In genomic region chr3:183031826-183032225, GRCh38 we compare ENCODE assay signal across 31 cellular contexts.
"Had no signal": no experiment of that assay in that cellular context is flagged by ENCODE, and none has a peak within 500 bp of the region (broad histone marks: within the 10 kb centered on the region; RNA-seq: fewer than 3 reads in every experiment).

No MANE protein-coding gene starts in this region.

- H3K4me1 ChIP-seq: ascending aorta, body of pancreas, breast epithelium, SJCRH30 had no signal

- H3K9me3 Mint-ChIP-seq: activated CD4-positive, alpha-beta T cell treated with anti-CD3 and anti-CD28 coated beads, Interleukin-2, amount 10 ng/mL, durations not matched to agents 24 days and 14 days; activated CD8-positive, alpha-beta T cell treated with anti-CD3 and anti-CD28 coated beads for 36 hours; activated naive CD4-positive, alpha-beta T cell treated with anti-CD3 and anti-CD28 coated beads, Interleukin-2, amount 50 U/mL, for 24 hours; activated T-cell treated with anti-CD3 and anti-CD28 coated beads, Interleukin-2, amount 50 U/mL, for 24 hours; activated T-helper 2 cell treated with anti-CD3 and anti-CD28 coated beads, Interferon-gamma antibody, Interleukin-2, Interleukin-4, amounts not matched to agents 10 μg/mL and 5 μg/mL and 100 μg/mL, durations not matched to agents 14 hours and 24 hours and 36 hours; T-helper 1 cell treated with Interleukin-12 subunit alpha and Interleukin-12 subunit beta and Interleukin-4 antibody, amounts not matched to agents 30 μg/mL and 1 μg/mL, for 36 hours; T-helper 2 cell treated with Interferon-gamma antibody and Interleukin-4, amounts not matched to agents 5 μg/mL and 100 μg/mL, for 36 hours had no signal

- H3K27me3 Mint-ChIP-seq: activated CD4-positive, alpha-beta T cell treated with anti-CD3 and anti-CD28 coated beads, Interleukin-2, amount 10 ng/mL, durations not matched to agents 24 days and 14 days; activated CD8-positive, alpha-beta T cell treated with anti-CD3 and anti-CD28 coated beads for 36 hours; activated naive CD4-positive, alpha-beta T cell treated with anti-CD3 and anti-CD28 coated beads, Interleukin-2, amount 50 U/mL, for 24 hours; activated naive CD8-positive, alpha-beta T cell treated with anti-CD3 and anti-CD28 coated beads, Interleukin-2, amount 10 ng/mL, durations not matched to agents 7 days and 5 days; activated T-cell treated with anti-CD3 and anti-CD28 coated beads, Interleukin-2, amount 50 U/mL, for 24 hours had no signal

- H3K4me3 ChIP-seq: ascending aorta, body of pancreas, breast epithelium, K562, MG63, SJCRH30, SK-N-MC had no signal

- H3K27ac ChIP-seq: ascending aorta, body of pancreas, breast epithelium, SJCRH30, SK-N-MC had no signal

- H3K4me1 Mint-ChIP-seq: activated CD4-positive, alpha-beta T cell treated with anti-CD3 and anti-CD28 coated beads, Interleukin-2, amount 10 ng/mL, durations not matched to agents 24 days and 14 days; activated naive CD4-positive, alpha-beta T cell treated with anti-CD3 and anti-CD28 coated beads, Interleukin-2, amount 50 U/mL, for 24 hours had no signal

- H3K4me3 Mint-ChIP-seq: activated CD4-positive, alpha-beta T cell treated with anti-CD3 and anti-CD28 coated beads, Interleukin-2, amount 10 ng/mL, durations not matched to agents 24 days and 14 days; activated CD8-positive, alpha-beta T cell treated with anti-CD3 and anti-CD28 coated beads for 36 hours; activated naive CD4-positive, alpha-beta T cell treated with anti-CD3 and anti-CD28 coated beads, Interleukin-2, amount 50 U/mL, for 24 hours; activated naive CD8-positive, alpha-beta T cell treated with anti-CD3 and anti-CD28 coated beads, Interleukin-2, amount 10 ng/mL, durations not matched to agents 7 days and 5 days; activated T-cell treated with anti-CD3 and anti-CD28 coated beads, Interleukin-2, amount 50 U/mL, for 24 hours; T-helper 1 cell treated with Interleukin-12 subunit alpha and Interleukin-12 subunit beta and Interleukin-4 antibody, amounts not matched to agents 30 μg/mL and 1 μg/mL, for 36 hours; T-helper 2 cell treated with Interferon-gamma antibody and Interleukin-4, amounts not matched to agents 5 μg/mL and 100 μg/mL, for 36 hours had no signal

- H3K27me3 ChIP-seq: ascending aorta, body of pancreas, breast epithelium, MG63, SJCRH30 had no signal

- H3K9me3 ChIP-seq: ascending aorta, body of pancreas, breast epithelium, SJCRH30 had no signal

- DNase-seq: activated CD4-positive, alpha-beta T cell treated with anti-CD3 and anti-CD28 coated beads, Interleukin-2, amount 10 ng/mL, durations not matched to agents 24 days and 14 days; activated CD4-positive, alpha-beta T cell treated with anti-CD3 and anti-CD28 coated beads, Interleukin-2, amount 50 U/mL, for 4 hours; activated CD8-positive, alpha-beta T cell treated with anti-CD3 and anti-CD28 coated beads for 36 hours; activated gamma-delta T cell; activated naive CD4-positive, alpha-beta T cell treated with Interleukin-2 at 50 U/mL for 16 hours; activated naive CD8-positive, alpha-beta T cell treated with anti-CD3 and anti-CD28 coated beads, Interleukin-2, amount 10 ng/mL, durations not matched to agents 7 days and 5 days; activated T-cell treated with anti-CD3 and anti-CD28 coated beads, Interleukin-2, amount 50 U/mL, for 24 hours; amygdala; body of pancreas; Karpas-422; MG63; NCI-H1048; NCI-H1105 treated with DMSO at 0.1 percent for 48 hours; NCI-H1436; NCI-H1694; NCI-H1930; NCI-H2081 treated with DMSO at 0.1 percent for 48 hours; NCI-H226; NCI-H446 treated with DMSO at 0.1 percent for 48 hours; NCI-H524 treated with DMSO at 0.1 percent for 48 hours; SHP77; SJCRH30 had no signal

- ATAC-seq: activated CD8-positive, alpha-beta T cell treated with anti-CD3 and anti-CD28 coated beads for 36 hours; body of pancreas; K562; Panc1 had no signal

- H3K27ac Mint-ChIP-seq: activated CD4-positive, alpha-beta T cell treated with anti-CD3 and anti-CD28 coated beads, Interleukin-2, amount 10 ng/mL, durations not matched to agents 24 days and 14 days; activated CD8-positive, alpha-beta T cell treated with anti-CD3 and anti-CD28 coated beads for 36 hours; activated naive CD4-positive, alpha-beta T cell treated with anti-CD3 and anti-CD28 coated beads, Interleukin-2, amount 50 U/mL, for 24 hours; activated naive CD8-positive, alpha-beta T cell treated with anti-CD3 and anti-CD28 coated beads, Interleukin-2, amount 10 ng/mL, durations not matched to agents 7 days and 5 days; activated T-cell treated with anti-CD3 and anti-CD28 coated beads, Interleukin-2, amount 50 U/mL, for 24 hours; activated T-helper 2 cell treated with anti-CD3 and anti-CD28 coated beads, Interferon-gamma antibody, Interleukin-2, Interleukin-4, amounts not matched to agents 10 μg/mL and 5 μg/mL and 100 μg/mL, durations not matched to agents 14 hours and 24 hours and 36 hours; T-helper 1 cell treated with Interleukin-12 subunit alpha and Interleukin-12 subunit beta and Interleukin-4 antibody, amounts not matched to agents 30 μg/mL and 1 μg/mL, for 36 hours; T-helper 2 cell treated with Interferon-gamma antibody and Interleukin-4, amounts not matched to agents 5 μg/mL and 100 μg/mL, for 36 hours had no signal
